In the genomic region with DNA sequence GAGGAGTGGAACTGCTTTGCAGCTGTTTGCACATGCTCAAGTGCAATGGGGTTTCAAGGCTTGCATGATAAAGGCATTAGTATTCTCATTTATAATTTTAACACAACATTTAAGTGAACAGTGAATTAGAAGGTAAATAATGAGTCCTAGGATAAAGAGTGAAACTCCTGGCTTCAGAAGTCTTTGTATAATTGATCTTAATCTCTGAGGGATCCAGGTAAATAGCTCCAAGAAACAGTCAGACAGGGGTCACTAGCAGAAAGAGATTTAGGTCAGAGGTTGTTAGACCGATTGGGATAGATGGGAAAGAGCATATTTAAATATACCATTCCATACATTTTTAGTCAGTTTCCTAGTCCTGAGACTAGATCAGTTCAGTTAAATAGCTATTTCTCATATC, we compare ENCODE assay signal across 25 cellular contexts.
"Had no signal": no experiment of that assay in that cellular context is flagged by ENCODE, and none has a peak within 500 bp of the region (broad histone marks: within the 10 kb centered on the region; RNA-seq: fewer than 3 reads in every experiment).

No MANE protein-coding gene starts in this region.

- H3K9me3 ChIP-seq: esophagus squamous epithelium, heart right ventricle, left lung, pancreas, prostate gland, sigmoid colon, testis, tibial artery had no signal

- FAIRE-seq: endometrium, islet of Langerhans, pancreas had no signal

- ATAC-seq: effector memory CD8-positive, alpha-beta T cell; heart right ventricle; left cardiac atrium; left lung; natural killer cell; pancreas; right cardiac atrium; stimulated activated effector memory CD8-positive, alpha-beta T cell treated with anti-CD3 and anti-CD28 coated beads, Interleukin-12 subunit alpha, Interleukin-12 subunit beta, amount 100 ng/mL, for 72 hours; stimulated activated naive CD8-positive, alpha-beta T cell treated with anti-CD3 and anti-CD28 coated beads, Interleukin-15, Interleukin-2, amounts not matched to agents 100 U/mL and 50 U/mL, for 24 hours had no signal

- H3K36me3 Mint-ChIP-seq: natural killer cell; stimulated activated effector memory CD8-positive, alpha-beta T cell treated with anti-CD3 and anti-CD28 coated beads, Interleukin-12 subunit alpha, Interleukin-12 subunit beta, amount 100 ng/mL, for 72 hours; type B pancreatic cell had no signal

- H3K27ac ChIP-seq: coronary artery, esophagus squamous epithelium, heart right ventricle, left lung, pancreas, prostate gland, sigmoid colon, testis, tibial artery had no signal

- H3K9me3 Mint-ChIP-seq: effector memory CD8-positive, alpha-beta T cell; natural killer cell; stimulated activated effector memory CD8-positive, alpha-beta T cell treated with anti-CD3 and anti-CD28 coated beads, Interleukin-12 subunit alpha, Interleukin-12 subunit beta, amount 100 ng/mL, for 72 hours; type B pancreatic cell had no signal

- H3K36me3 ChIP-seq: esophagus squamous epithelium, heart right ventricle, left lung, pancreas, prostate gland, sigmoid colon, tibial artery had no signal

- H3K4me3 ChIP-seq: coronary artery, esophagus squamous epithelium, heart right ventricle, left lung, pancreas, prostate gland, sigmoid colon, testis, tibial artery had no signal

- H3K27me3 Mint-ChIP-seq: effector memory CD8-positive, alpha-beta T cell; type B pancreatic cell had no signal

- H3K27me3 ChIP-seq: esophagus squamous epithelium, heart right ventricle, left lung, pancreas, sigmoid colon, testis, tibial artery had no signal

- H3K4me1 ChIP-seq: esophagus squamous epithelium, pancreas, prostate gland, sigmoid colon, testis, tibial artery had no signal

- H3K27ac Mint-ChIP-seq: effector memory CD8-positive, alpha-beta T cell; natural killer cell; stimulated activated effector memory CD8-positive, alpha-beta T cell treated with anti-CD3 and anti-CD28 coated beads, Interleukin-12 subunit alpha, Interleukin-12 subunit beta, amount 100 ng/mL, for 72 hours; type B pancreatic cell had no signal

- H3K4me3 Mint-ChIP-seq: effector memory CD8-positive, alpha-beta T cell; natural killer cell; stimulated activated effector memory CD8-positive, alpha-beta T cell treated with anti-CD3 and anti-CD28 coated beads, Interleukin-12 subunit alpha, Interleukin-12 subunit beta, amount 100 ng/mL, for 72 hours; type B pancreatic cell had no signal

- DNase-seq: effector memory CD8-positive, alpha-beta T cell; erythroblast; esophagus squamous epithelium; foreskin melanocyte; glutamatergic neuron; heart right ventricle; hippocampal formation; left cardiac atrium; left lung; natural killer cell; occipital lobe; pancreas; right cardiac atrium; sigmoid colon; stimulated activated CD4-positive, alpha-beta T cell treated with anti-CD3 and anti-CD28 coated beads, Interleukin-4, amount 100 ng/mL, for 24 hours; stimulated activated naive CD8-positive, alpha-beta T cell treated with anti-CD3 and anti-CD28 coated beads, Interleukin-15, Interleukin-2, amounts not matched to agents 100 U/mL and 50 U/mL, for 24 hours; substantia nigra; testis; tibial artery had no signal
